9 cellular contexts compared by ENCODE assay signal in genomic region chr3:32816439-32817194, GRCh38. TPM values are rescaled to one million over a fixed set of nuclear protein-coding genes. Genes with fewer than 3 reads are reported as not detected.
DNase-seq lines count a peak whose midpoint lies in the region; ATAC-seq and TF ChIP-seq lines count a peak whose summit lies in the region.
"Had no signal": no experiment of that assay in that cellular context is flagged by ENCODE, and none has a peak within 500 bp of the region (broad histone marks: within the 10 kb centered on the region; RNA-seq: fewer than 3 reads in every experiment).

No MANE protein-coding gene starts in this region.

- TF ChIP-seq CTCF in brain microvascular endothelial cell (IDR thresholded peaks at IDR 0.05; ENCODE audit: low read depth, low read length, missing control alignments) (no peak), left lung (IDR thresholded peaks at IDR 0.05) (no peak)

- H3K9me3 ChIP-seq in KOPT-K1 (ENCODE audit: insufficient read depth, low read length, poor library complexity, severe bottlenecking) (peaks cover 28% of the 10 kb centered on the region), left lung (no peaks in the 10 kb centered on the region), stomach smooth muscle (ENCODE audit: control insufficient read depth in 2 of 2, low read length in 2 of 2) (no peaks in the 10 kb centered on the region)

- peaks cover 60% of the 10 kb centered on the region for H3K27me3 ChIP-seq in brain microvascular endothelial cell (replicated peaks)
- peaks cover 41 to 69% of the 10 kb centered on the region in 2 donors for H3K27me3 ChIP-seq in left lung
- peaks cover 39 to 55% of the 10 kb centered on the region in 2 donors for H3K27me3 ChIP-seq in stomach smooth muscle (ENCODE audit: control insufficient read depth in 1 of 2, insufficient read depth in 2 of 2, low read length in 2 of 2)

- in situ Hi-C loops in brain microvascular endothelial cell (cut with HindIII; ENCODE audit: low pct_ligation_motif_present, low sequenced_read_pairs): no loop called here

- H3K4me3 ChIP-seq in brain microvascular endothelial cell (ENCODE audit: low read depth, low read length) (peak overlapping the region; percentile 44), left lung (peak overlapping the region; percentile 53 to 63), stomach smooth muscle (ENCODE audit: low read length in 2 of 2) (peak overlapping the region; percentile 51 to 67)

- no peaks in the 10 kb centered on the region for H3K36me3 ChIP-seq in KOPT-K1 (ENCODE audit: insufficient read depth, low read length)
- H3K36me3 ChIP-seq in brain microvascular endothelial cell (replicated peaks): no peaks in the 10 kb centered on the region
- H3K36me3 ChIP-seq in left lung: no peaks in the 10 kb centered on the region
- no peaks in the 10 kb centered on the region for H3K36me3 ChIP-seq in stomach smooth muscle (ENCODE audit: control insufficient read depth in 2 of 2, insufficient read depth in 2 of 2, low read length in 2 of 2)

- H3K4me1 ChIP-seq in left lung (peaks cover 5 to 54% of the 10 kb centered on the region in 2 donors), stomach smooth muscle (ENCODE audit: control insufficient read depth, insufficient read depth, low read length) (peaks cover 26% of the 10 kb centered on the region)

- intact Hi-C loops in left lung (cut with DNase I): no loop called here

- ATAC-seq in left lung (peak; percentile 3), HG03196 (IDR thresholded peaks at IDR 0.05; ENCODE audit: unreplicated experiment) (no peak), HG03039 (IDR thresholded peaks at IDR 0.05; ENCODE audit: unreplicated experiment) (no peak)

- H3K27ac ChIP-seq in KOPT-K1 (ENCODE audit: low read depth, low read length, poor library complexity, severe bottlenecking): peak overlapping the region; percentile 68
- H3K27ac ChIP-seq in brain microvascular endothelial cell: no peak overlapping the region
- H3K27ac ChIP-seq in left lung: no peak overlapping the region
- no peak overlapping the region for H3K27ac ChIP-seq in stomach smooth muscle (ENCODE audit: low read length)

- H3K9ac ChIP-seq in stomach smooth muscle (ENCODE audit: low read length in 2 of 2): no peak overlapping the region

- peak; percentile 57 for DNase-seq in GDM1 (lab: John Stamatoyannopoulos, UW)
- DNase-seq in brain microvascular endothelial cell: no peak
- peak in 1 of 2 donors; percentile 86 for DNase-seq in left lung
- no peak for DNase-seq in NCI-H774 (lab: John Stamatoyannopoulos, UW)

RNA-seq across cellular contexts. Expression of gene TRIM71, which starts 1.2 kb away (rescaled TPM):
- 1 to 10 TPM; 2.2 to 2.4 TPM for total RNA-seq in left lung
- total RNA-seq: T-helper 2 cell treated with Interferon-gamma antibody and Interleukin-4, amounts not matched to agents 100 ng/mL and 5 ng/mL, for 36 hours had no signal
